In the genomic region with DNA sequence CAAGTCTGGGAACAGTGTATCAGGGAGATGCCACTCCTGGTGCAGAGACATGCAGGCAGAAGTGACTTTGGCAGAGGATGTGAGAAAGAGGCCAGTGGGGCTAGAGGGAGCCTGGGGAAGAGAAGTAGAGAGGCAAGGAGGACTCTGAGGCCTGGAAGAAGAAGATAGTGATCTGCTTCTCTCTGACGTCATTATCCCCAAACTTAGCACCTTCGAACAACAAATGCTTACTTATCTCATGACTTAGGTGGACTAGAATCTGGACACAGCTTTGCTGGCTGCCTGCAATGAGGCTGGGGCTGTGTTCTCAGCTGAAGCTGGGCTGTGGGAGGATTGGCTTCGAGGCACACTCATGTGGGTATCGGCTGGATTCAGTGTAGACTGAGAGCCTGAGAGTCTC, we compare ENCODE assay signal across 24 cellular contexts.
"Had no signal": no experiment of that assay in that cellular context is flagged by ENCODE, and none has a peak within 500 bp of the region (broad histone marks: within the 10 kb centered on the region; RNA-seq: fewer than 3 reads in every experiment).

No MANE protein-coding gene starts in this region.

- DNase-seq: Karpas-422, KG1, MG63, NCI-H1092, NCI-H1105 treated with DMSO at 0.1 percent for 48 hours, NCI-H1417 treated with DMSO at 0.1 percent for 48 hours, NCI-H146, NCI-H1694 treated with DMSO at 0.1 percent for 48 hours, NCI-H1930, NCI-H2081, NCI-H2107, NCI-H2171, NCI-H226, NCI-H446, NCI-H510A, NCI-H524 treated with DMSO at 0.1 percent for 48 hours, NCI-H69, NCI-H774, RPMI8226, SHP77, SK-N-SH, SW 1271 had no signal

- FAIRE-seq: HTR-8/SVneo had no signal

- H3K36me3 ChIP-seq: MG63 had no signal

- H3K4me3 ChIP-seq: MG63 had no signal

- H3K9me3 ChIP-seq: MG63 had no signal

- H3K27ac ChIP-seq: HL-60 had no signal

- H3K4me2 ChIP-seq: SK-N-SH had no signal

- H3K9ac ChIP-seq: SK-N-SH had no signal
